Comparison of ENCODE assay signal across 1 cellular context in genomic region chr12:1054103-1054838, GRCh38.
TF ChIP-seq lines count a peak whose summit lies in the region.

No MANE protein-coding gene starts in this region.

TF ChIP-seq in HepG2, 621 proteins besides CTCF, POLR2A, EP300 and RAD21 (continued from another document and continues in another):
- no peak for TF ChIP-seq NR2F1 (CRISPR knock-in tag; IDR thresholded peaks at IDR 0.05)
- no peak for TF ChIP-seq ZBTB42 (CRISPR knock-in tag; IDR thresholded peaks at IDR 0.05)
- TF ChIP-seq CEBPZ (IDR thresholded peaks at IDR 0.05; ENCODE audit: low read length): no peak
- TF ChIP-seq SMC3 (IDR thresholded peaks at IDR 0.05; ENCODE audit: low read length): no peak
- TF ChIP-seq ZBTB46 (CRISPR knock-in tag; IDR thresholded peaks at IDR 0.05; ENCODE audit: borderline replicate concordance): no peak
- TF ChIP-seq TCF7 (IDR thresholded peaks at IDR 0.05; ENCODE audit: low read depth): peak; percentile 18; the same call in 1 of the 2 replicates
- no peak for TF ChIP-seq ZNF713 (CRISPR knock-in tag; IDR thresholded peaks at IDR 0.05)
- TF ChIP-seq NFE2L1 (CRISPR knock-in tag; IDR thresholded peaks at IDR 0.05; ENCODE audit: borderline replicate concordance): no peak
- no peak for TF ChIP-seq SP4 (CRISPR knock-in tag; IDR thresholded peaks at IDR 0.05)
- TF ChIP-seq ZBTB7B (CRISPR knock-in tag; IDR thresholded peaks at IDR 0.05): no peak
- no peak for TF ChIP-seq ZSCAN20 (CRISPR knock-in tag; IDR thresholded peaks at IDR 0.05; ENCODE audit: borderline replicate concordance)
- no peak for TF ChIP-seq MED8 (CRISPR knock-in tag; IDR thresholded peaks at IDR 0.05; ENCODE audit: insufficient replicate concordance)
- no peak for TF ChIP-seq ZNF687 (CRISPR knock-in tag; IDR thresholded peaks at IDR 0.05)
- no peak for TF ChIP-seq ZGPAT (CRISPR knock-in tag; IDR thresholded peaks at IDR 0.05)
- no peak for TF ChIP-seq MLX (CRISPR knock-in tag; IDR thresholded peaks at IDR 0.05)
- no peak for TF ChIP-seq ELK4 (CRISPR knock-in tag; IDR thresholded peaks at IDR 0.05; ENCODE audit: borderline replicate concordance)
- no peak for TF ChIP-seq ZNF383 (CRISPR knock-in tag; IDR thresholded peaks at IDR 0.05; ENCODE audit: borderline replicate concordance)
- TF ChIP-seq ZMAT3 (CRISPR knock-in tag; conservative IDR thresholded peaks at IDR 0.05): no peak
- no peak for TF ChIP-seq SNAPC4 (CRISPR knock-in tag; IDR thresholded peaks at IDR 0.05)
- no peak for TF ChIP-seq ZNF891 (CRISPR knock-in tag; IDR thresholded peaks at IDR 0.05)
- TF ChIP-seq ZNF326 (CRISPR knock-in tag; IDR thresholded peaks at IDR 0.05; ENCODE audit: borderline replicate concordance): no peak
- TF ChIP-seq STAG1 (CRISPR knock-in tag; IDR thresholded peaks at IDR 0.05): no peak
- no peak for TF ChIP-seq GMEB1 (CRISPR knock-in tag; IDR thresholded peaks at IDR 0.05; ENCODE audit: borderline replicate concordance)
- TF ChIP-seq XRCC5 (optimal IDR thresholded peaks at IDR 0.05; ENCODE audit: low read length): no peak
- no peak for TF ChIP-seq ZNF83 (CRISPR knock-in tag; IDR thresholded peaks at IDR 0.05; ENCODE audit: borderline replicate concordance)
- no peak for TF ChIP-seq ZNF704 (CRISPR knock-in tag; IDR thresholded peaks at IDR 0.05; ENCODE audit: borderline replicate concordance)
- no peak for TF ChIP-seq KDM1A (CRISPR knock-in tag; IDR thresholded peaks at IDR 0.05)
- no peak for TF ChIP-seq EEA1 (CRISPR knock-in tag; IDR thresholded peaks at IDR 0.05; ENCODE audit: borderline replicate concordance)
- TF ChIP-seq AGO2 (optimal IDR thresholded peaks at IDR 0.05; ENCODE audit: low read depth, low read length): no peak
- no peak for TF ChIP-seq ATF7-NPFF (CRISPR knock-in tag; IDR thresholded peaks at IDR 0.05; ENCODE audit: low read depth)
- no peak for TF ChIP-seq ZIK1 (CRISPR knock-in tag; IDR thresholded peaks at IDR 0.05; ENCODE audit: borderline replicate concordance, low read depth)
- no peak for TF ChIP-seq ZNF275 (CRISPR knock-in tag; IDR thresholded peaks at IDR 0.05; ENCODE audit: borderline replicate concordance)
- no peak for TF ChIP-seq KLF15 (CRISPR knock-in tag; IDR thresholded peaks at IDR 0.05; ENCODE audit: borderline replicate concordance)
- TF ChIP-seq ZNF263 (CRISPR knock-in tag; IDR thresholded peaks at IDR 0.05): no peak
- TF ChIP-seq ZNF382 (CRISPR knock-in tag; IDR thresholded peaks at IDR 0.05; ENCODE audit: borderline replicate concordance): no peak
